Comparison of ENCODE assay signal across 20 cellular contexts in genomic region chr2:226483143-226483542, GRCh38.
DNase-seq lines count a peak whose midpoint lies in the region; TF ChIP-seq lines count a peak whose summit lies in the region.
"Had no signal": no experiment of that assay in that cellular context is flagged by ENCODE, and none has a peak within 500 bp of the region (broad histone marks: within the 10 kb centered on the region; RNA-seq: fewer than 3 reads in every experiment).

No MANE protein-coding gene starts in this region.

- peak overlapping the region; percentile 20 for H3K18ac ChIP-seq in H9 (ENCODE audit: insufficient read length, low read depth, low read length)
- peak overlapping the region; percentile 82 for H3K18ac ChIP-seq in trophoblast cell (ENCODE audit: low read length)

- H3K36me3 ChIP-seq in SJSA1 (no peaks in the 10 kb centered on the region), trophoblast cell (ENCODE audit: control insufficient read depth in 1 of 2, insufficient read depth in 2 of 2, low read length in 2 of 2) (no peaks in the 10 kb centered on the region)
- H3K36me3 ChIP-seq: BE2C, ovary, sigmoid colon had no signal

- H4K12ac ChIP-seq in trophoblast cell (ENCODE audit: low read depth, low read length) = no peak overlapping the region

- H2AK5ac ChIP-seq in H9 (ENCODE audit: insufficient read length, low read length) = no peak overlapping the region
- H2AK5ac ChIP-seq in trophoblast cell (ENCODE audit: low read length) = peak overlapping the region; percentile 93

- H3K4me1 Mint-ChIP-seq in H9 = peaks cover 53 to 56% of the 10 kb centered on the region in 2 experiments
- H3K4me1 Mint-ChIP-seq: activated naive CD4-positive, alpha-beta T cell treated with anti-CD3 and anti-CD28 coated beads, Interleukin-2, amount 10 ng/mL, durations not matched to agents 7 days and 5 days; T-cell had no signal

- H3K9me3 ChIP-seq in H9 (ENCODE audit: control insufficient read depth, low read depth, low read length) (no peaks in the 10 kb centered on the region), SJSA1 (replicated peaks) (no peaks in the 10 kb centered on the region), trophoblast cell (ENCODE audit: insufficient read depth, low read depth, low read length) (no peaks in the 10 kb centered on the region)
- H3K9me3 ChIP-seq: BE2C, ovary, sigmoid colon had no signal

- H2BK120ac ChIP-seq in H9 (ENCODE audit: low read depth, low read length, poor library complexity, severe bottlenecking) (no peak overlapping the region), trophoblast cell (ENCODE audit: insufficient read depth, low read length, poor library complexity) (peak overlapping the region; percentile 96)

- H3K36me3 Mint-ChIP-seq in H9 (ENCODE audit: insufficient read depth in 1 of 3, low read depth in 3 of 3) = peaks cover 0 to 4% (median 2%) of the 10 kb centered on the region in 3 experiments; a peak in 1 of 7 replicates
- H3K36me3 Mint-ChIP-seq: activated naive CD4-positive, alpha-beta T cell treated with anti-CD3 and anti-CD28 coated beads, Interleukin-2, amount 10 ng/mL, durations not matched to agents 7 days and 5 days; brain; T-cell had no signal

- no peak overlapping the region for H3T11ph ChIP-seq in H9 (ENCODE audit: low read length)

- H3K79me1 ChIP-seq in H9 (ENCODE audit: insufficient read depth, low read depth, low read length, poor library complexity, severe bottlenecking) (no peaks in the 10 kb centered on the region), trophoblast cell (ENCODE audit: low read length) (peaks cover 14% of the 10 kb centered on the region)

- H3K27me3 ChIP-seq in H9 (ENCODE audit: insufficient read depth, low read length) = no peaks in the 10 kb centered on the region
- H3K27me3 ChIP-seq in SJSA1 (replicated peaks) = no peaks in the 10 kb centered on the region
- no peaks in the 10 kb centered on the region for H3K27me3 ChIP-seq in trophoblast cell (ENCODE audit: insufficient read depth, low read length)
- H3K27me3 ChIP-seq: BE2C, ovary, sigmoid colon had no signal

- H3K27ac ChIP-seq in H9 (ENCODE audit: insufficient read length, low read depth, low read length) (peak overlapping the region; percentile 64), SJSA1 (peak overlapping the region; percentile 91), trophoblast cell (ENCODE audit: low read depth, low read length) (peak overlapping the region; percentile 79)
- H3K27ac ChIP-seq: ovary, sigmoid colon had no signal

- H3K9ac ChIP-seq in H9 (ENCODE audit: extremely low read depth, insufficient read length, low read length) = no peak overlapping the region
- peak overlapping the region; percentile 41 for H3K9ac ChIP-seq in trophoblast cell (ENCODE audit: low read length)

- H4K20me1 ChIP-seq in H9 (ENCODE audit: control insufficient read depth, insufficient read depth, insufficient read length) = no peaks in the 10 kb centered on the region

- H3K23ac ChIP-seq in H9 (ENCODE audit: insufficient read length, low read depth, low read length) (no peak overlapping the region), trophoblast cell (ENCODE audit: low read length) (no peak overlapping the region)

- peak overlapping the region in 2 of 3 experiments; percentile 97; a peak in 5 of 7 replicates for H3K27ac Mint-ChIP-seq in H9
- H3K27ac Mint-ChIP-seq: activated naive CD4-positive, alpha-beta T cell treated with anti-CD3 and anti-CD28 coated beads, Interleukin-2, amount 10 ng/mL, durations not matched to agents 7 days and 5 days; stimulated activated naive CD8-positive, alpha-beta T cell treated with anti-CD3 and anti-CD28 coated beads, Interleukin-15, Interleukin-2, amounts not matched to agents 100 ng/mL and 50 ng/mL, for 24 hours; T-cell had no signal

- H2AFZ ChIP-seq in H9 (ENCODE audit: low read length) = no peak overlapping the region
- H2AFZ ChIP-seq in trophoblast cell (ENCODE audit: insufficient read depth, low read length, poor library complexity) = peak overlapping the region; percentile 87

- no peak for TF ChIP-seq CTCF in H9 (conservative IDR thresholded peaks at IDR 0.05)
- TF ChIP-seq CTCF in fibroblast of villous mesenchyme (IDR thresholded peaks at IDR 0.05; ENCODE audit: insufficient read depth, low read depth, low read length) = no peak

- no CpG with 5 or more reads among the region's 5 CpGs for WGBS in H9 (ENCODE audit: extremely low coverage, insufficient read length, low lambda C conversion rate)
- no CpG with 5 or more reads among the region's 5 CpGs for WGBS in trophoblast cell (ENCODE audit: extremely low coverage, insufficient coverage, insufficient read length)

- H4K91ac ChIP-seq in H9 (ENCODE audit: insufficient read length, low read depth, low read length) = no peak overlapping the region
- H4K91ac ChIP-seq in trophoblast cell (ENCODE audit: low read depth, low read length) = peak overlapping the region; percentile 89

- no peak overlapping the region for H2BK15ac ChIP-seq in H9 (ENCODE audit: low read depth, low read length)

- H3K9me3 Mint-ChIP-seq in H9 = no peaks in the 10 kb centered on the region
- H3K9me3 Mint-ChIP-seq: activated naive CD4-positive, alpha-beta T cell treated with anti-CD3 and anti-CD28 coated beads, Interleukin-2, amount 10 ng/mL, durations not matched to agents 7 days and 5 days; stimulated activated naive CD8-positive, alpha-beta T cell treated with anti-CD3 and anti-CD28 coated beads, Interleukin-15, Interleukin-2, amounts not matched to agents 100 ng/mL and 50 ng/mL, for 24 hours; T-cell had no signal

- peak overlapping the region in 1 of 2 experiments; percentile 20; a peak in 1 of 5 replicates for H3K4me3 Mint-ChIP-seq in H9
- H3K4me3 Mint-ChIP-seq: activated naive CD4-positive, alpha-beta T cell treated with anti-CD3 and anti-CD28 coated beads, Interleukin-2, amount 10 ng/mL, durations not matched to agents 7 days and 5 days; stimulated activated naive CD8-positive, alpha-beta T cell treated with anti-CD3 and anti-CD28 coated beads, Interleukin-15, Interleukin-2, amounts not matched to agents 100 ng/mL and 50 ng/mL, for 24 hours; T-cell had no signal

- DNase-seq in H9 (no peak), SJSA1 (ENCODE audit: low read depth in 1 of 2, low spot score in 2 of 2) (peak in 1 of 2 experiments; percentile 47), fibroblast of villous mesenchyme (ENCODE audit: low read depth) (peak; percentile 20), trophoblast cell (peak in 1 of 2 donors; percentile 48), NCI-H146 (lab: John Stamatoyannopoulos, UW) (no peak), NCI-H1930 (lab: John Stamatoyannopoulos, UW) (no peak)
- DNase-seq in stimulated activated CD4-positive, alpha-beta T cell treated with anti-CD3 and anti-CD28 coated beads, Interleukin-12 subunit alpha, Interleukin-12 subunit beta, amount 100 ng/mL, for 4 hours = no peak
- DNase-seq: activated CD4-positive, alpha-beta T cell treated with anti-CD3 and anti-CD28 coated beads, Interleukin-2, amount 50 U/mL, for 4 hours; activated naive CD4-positive, alpha-beta T cell treated with anti-CD3 and anti-CD28 coated beads, Interleukin-2, amount 10 ng/mL, durations not matched to agents 7 days and 5 days; activated T-cell treated with anti-CD3 and anti-CD28 coated beads for 4 hours; BE2C; left ventricle myocardium superior; NCI-H1694 treated with DMSO at 0.1 percent for 48 hours; NCI-H446; ovary; sigmoid colon; stimulated activated CD4-positive, alpha-beta T cell treated with anti-CD3 and anti-CD28 coated beads, Interleukin-2, amount 100 ng/mL, for 24 hours; T-cell had no signal

- H2BK20ac ChIP-seq in H9 (ENCODE audit: low read depth, low read length, poor library complexity, severe bottlenecking) = no peak overlapping the region

- no peaks in the 10 kb centered on the region; the same call in 1 of the 2 replicates for H3K27me3 Mint-ChIP-seq in H9 (ENCODE audit: low read depth)
- H3K27me3 Mint-ChIP-seq: activated naive CD4-positive, alpha-beta T cell treated with anti-CD3 and anti-CD28 coated beads, Interleukin-2, amount 10 ng/mL, durations not matched to agents 7 days and 5 days had no signal

- no peak overlapping the region for H3K14ac ChIP-seq in H9 (ENCODE audit: insufficient read depth, low read length)
- H3K14ac ChIP-seq in trophoblast cell (ENCODE audit: low read length) = peak overlapping the region; percentile 98

- no peaks in the 10 kb centered on the region for H3K79me2 ChIP-seq in H9 (ENCODE audit: insufficient read depth, low read length)
- peaks cover 4% of the 10 kb centered on the region for H3K79me2 ChIP-seq in trophoblast cell (ENCODE audit: control insufficient read depth, insufficient read depth, low read length, poor library complexity)

- H3K4me3 ChIP-seq in SJSA1 (no peak overlapping the region), fibroblast of villous mesenchyme (ENCODE audit: low read depth, low read length) (no peak overlapping the region), trophoblast cell (ENCODE audit: low read depth, low read length) (no peak overlapping the region)
- H3K4me3 ChIP-seq: ovary, sigmoid colon had no signal

- no peak overlapping the region for H4K8ac ChIP-seq in H9 (replicated peaks; ENCODE audit: insufficient read length, low read depth, low read length)
- peak overlapping the region; percentile 79 for H4K8ac ChIP-seq in trophoblast cell (ENCODE audit: low read depth, low read length)

- no peak overlapping the region for H3K56ac ChIP-seq in H9 (ENCODE audit: insufficient read length, low read depth, low read length)

- peaks cover 4% of the 10 kb centered on the region; the same call in 1 of the 2 replicates for H3K4me1 ChIP-seq in H9 (ENCODE audit: insufficient read depth, low read length)
- peaks cover 59% of the 10 kb centered on the region for H3K4me1 ChIP-seq in SJSA1 (replicated peaks)
- peaks cover 9 to 12% of the 10 kb centered on the region in 2 experiments for H3K4me1 ChIP-seq in trophoblast cell (ENCODE audit: control insufficient read depth in 1 of 2, insufficient read depth in 2 of 2, low read length in 2 of 2)
- H3K4me1 ChIP-seq: BE2C had no signal

- H2BK5ac ChIP-seq in H9 (ENCODE audit: insufficient read length, low read length) (peak overlapping the region; percentile 43), trophoblast cell (ENCODE audit: low read depth, low read length, poor library complexity) (peak overlapping the region; percentile 96)

- H4K5ac ChIP-seq in H9 (ENCODE audit: insufficient read length, low read depth, low read length) = peak overlapping the region; percentile 7

- H2BK12ac ChIP-seq in H9 (ENCODE audit: insufficient read length, low read depth, low read length) = peak overlapping the region; percentile 6
- peak overlapping the region; percentile 98 for H2BK12ac ChIP-seq in trophoblast cell (ENCODE audit: low read length)

- H3K4ac ChIP-seq in H9 (ENCODE audit: low read depth, low read length) (no peak overlapping the region), trophoblast cell (ENCODE audit: low read depth, low read length) (peak overlapping the region; percentile 62)

- H3K4me2 ChIP-seq in H9 (ENCODE audit: insufficient read depth, insufficient read length, low read length) (no peak overlapping the region), trophoblast cell (ENCODE audit: low read length) (no peak overlapping the region)

- H3K23me2 ChIP-seq in H9 (ENCODE audit: insufficient read length, low read depth, low read length, poor library complexity, severe bottlenecking) = no peaks in the 10 kb centered on the region
